ENCODE assay signal across 9 cellular contexts in the genomic region with DNA sequence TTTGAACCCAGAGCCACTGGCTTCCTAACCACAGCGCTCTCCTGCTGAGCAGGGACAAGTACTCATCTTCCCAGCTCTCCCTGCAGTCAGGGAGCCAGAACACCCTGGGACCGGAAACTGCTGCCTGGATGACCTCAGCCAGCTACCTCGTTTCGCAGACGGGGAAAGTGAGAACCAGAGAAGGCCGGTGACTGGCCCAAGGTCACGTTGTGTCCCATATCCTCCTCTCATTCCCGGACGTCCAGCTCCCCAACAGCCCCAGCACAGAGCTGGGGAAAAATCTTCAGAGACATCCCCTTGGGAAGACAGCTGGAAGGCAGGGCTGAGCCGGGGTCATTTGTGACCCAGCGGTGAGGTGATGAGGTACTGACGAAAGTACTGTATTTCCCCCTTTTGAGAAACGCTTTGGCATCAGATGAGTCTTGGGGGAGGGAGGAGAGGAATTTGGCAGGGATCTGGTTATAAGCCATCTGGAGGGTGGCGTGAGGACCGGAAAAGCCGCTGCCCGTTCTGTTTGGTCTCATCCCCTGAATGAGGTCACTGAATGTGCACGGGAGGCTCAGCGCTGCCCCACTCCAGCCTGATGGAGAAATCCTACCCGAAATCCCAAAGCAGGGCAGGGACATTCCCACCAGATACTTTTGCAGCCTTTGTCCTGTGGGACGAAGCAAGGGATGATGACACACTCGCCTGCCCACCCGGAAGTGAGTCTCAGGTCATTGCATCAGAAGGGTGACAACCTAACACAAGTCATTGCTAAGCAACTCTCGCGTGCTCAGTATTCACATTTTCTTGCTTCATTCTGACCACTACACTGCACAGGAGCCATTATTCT. TPM values are rescaled to one million over a fixed set of nuclear protein-coding genes. Genes with fewer than 3 reads are reported as not detected.
DNase-seq lines count a peak whose midpoint lies in the region; ATAC-seq and TF ChIP-seq lines count a peak whose summit lies in the region.
"Had no signal": no experiment of that assay in that cellular context is flagged by ENCODE, and none has a peak within 500 bp of the region (broad histone marks: within the 10 kb centered on the region; RNA-seq: fewer than 3 reads in every experiment).

No MANE protein-coding gene starts in this region.

- H3K4me2 ChIP-seq in GM23338: no peak overlapping the region

- no peaks in the 10 kb centered on the region for H3K36me3 ChIP-seq in GM23338 (ENCODE audit: insufficient read depth)

- ATAC-seq in GM23338 (no peak), GM21786 (IDR thresholded peaks at IDR 0.05; ENCODE audit: unreplicated experiment) (no peak), HG02981 (IDR thresholded peaks at IDR 0.05; ENCODE audit: unreplicated experiment) (no peak)

- no peak overlapping the region for H3K4me3 Mint-ChIP-seq in GM23338
- H3K4me3 Mint-ChIP-seq: naive B cell had no signal

- no peaks in the 10 kb centered on the region for H4K20me1 ChIP-seq in GM23338 (replicated peaks; ENCODE audit: insufficient read depth)

- H3K27ac ChIP-seq in GM23338 (ENCODE audit: low read depth): 0 out of 2 replicates have a peak overlapping the region, but pooled peaks have one; percentile 50

- no peaks in the 10 kb centered on the region for H3K36me3 Mint-ChIP-seq in GM23338 (ENCODE audit: low read depth)
- H3K36me3 Mint-ChIP-seq: naive B cell had no signal

- peaks cover 3% of the 10 kb centered on the region for H3K4me1 ChIP-seq in GM23338 (ENCODE audit: insufficient read depth)

- TF ChIP-seq CTCF in GM23338 (conservative IDR thresholded peaks at IDR 0.05; ENCODE audit: low read depth in 2 of 2) (no peak), fibroblast of pulmonary artery (IDR thresholded peaks at IDR 0.05; ENCODE audit: low read length, missing control alignments) (no peak)

- H3K27me3 Mint-ChIP-seq in GM23338 (ENCODE audit: insufficient read depth, low read depth, poor library complexity): peaks cover 7% of the 10 kb centered on the region
- H3K27me3 Mint-ChIP-seq: naive B cell had no signal

- no peaks in the 10 kb centered on the region for H3K27me3 ChIP-seq in GM23338 (ENCODE audit: insufficient read depth)

- no peak for DNase-seq in GM23338 (ENCODE audit: low spot score)
- peak; percentile 99 for DNase-seq in RKO (ENCODE audit: low spot score)
- peak; percentile 99 for DNase-seq in fibroblast of pulmonary artery (ENCODE audit: low read depth)
- peak; percentile 99 for DNase-seq in skeletal muscle cell (ENCODE audit: low read depth)
- DNase-seq in NCI-H69 (lab: John Stamatoyannopoulos, UW): no peak
- DNase-seq in NCI-H526 (lab: John Stamatoyannopoulos, UW): no peak
- DNase-seq: naive B cell had no signal

- H3K4me3 ChIP-seq in GM23338 (no peak overlapping the region), fibroblast of pulmonary artery (replicated peaks; ENCODE audit: low read depth, low read length) (no peak overlapping the region), skeletal muscle cell (ENCODE audit: low read depth, low read length) (no peak overlapping the region)

- no peaks in the 10 kb centered on the region for H3K9me2 ChIP-seq in GM23338 (ENCODE audit: insufficient read depth)

- no peaks in the 10 kb centered on the region for H3F3A ChIP-seq in GM23338 (replicated peaks; ENCODE audit: low read depth)

- no peaks in the 10 kb centered on the region for H3K79me2 ChIP-seq in GM23338 (replicated peaks; ENCODE audit: insufficient read depth)

- no peaks in the 10 kb centered on the region; the same call in 2 of the 3 replicates for H3K9me3 Mint-ChIP-seq in GM23338
- H3K9me3 Mint-ChIP-seq: naive B cell had no signal

- peaks cover 22% of the 10 kb centered on the region for H3K4me1 Mint-ChIP-seq in GM23338

- H2AFZ ChIP-seq in GM23338: 0 out of 2 replicates have a peak overlapping the region, but pooled peaks have one; percentile 59

- H3K27ac Mint-ChIP-seq in GM23338: no peak overlapping the region; the same call in 1 of the 2 replicates

TF ChIP-seq in GM23338, 12 proteins besides CTCF, POLR2A, EP300 and RAD21 (continues in another document):
- TF ChIP-seq, protein P1, sequence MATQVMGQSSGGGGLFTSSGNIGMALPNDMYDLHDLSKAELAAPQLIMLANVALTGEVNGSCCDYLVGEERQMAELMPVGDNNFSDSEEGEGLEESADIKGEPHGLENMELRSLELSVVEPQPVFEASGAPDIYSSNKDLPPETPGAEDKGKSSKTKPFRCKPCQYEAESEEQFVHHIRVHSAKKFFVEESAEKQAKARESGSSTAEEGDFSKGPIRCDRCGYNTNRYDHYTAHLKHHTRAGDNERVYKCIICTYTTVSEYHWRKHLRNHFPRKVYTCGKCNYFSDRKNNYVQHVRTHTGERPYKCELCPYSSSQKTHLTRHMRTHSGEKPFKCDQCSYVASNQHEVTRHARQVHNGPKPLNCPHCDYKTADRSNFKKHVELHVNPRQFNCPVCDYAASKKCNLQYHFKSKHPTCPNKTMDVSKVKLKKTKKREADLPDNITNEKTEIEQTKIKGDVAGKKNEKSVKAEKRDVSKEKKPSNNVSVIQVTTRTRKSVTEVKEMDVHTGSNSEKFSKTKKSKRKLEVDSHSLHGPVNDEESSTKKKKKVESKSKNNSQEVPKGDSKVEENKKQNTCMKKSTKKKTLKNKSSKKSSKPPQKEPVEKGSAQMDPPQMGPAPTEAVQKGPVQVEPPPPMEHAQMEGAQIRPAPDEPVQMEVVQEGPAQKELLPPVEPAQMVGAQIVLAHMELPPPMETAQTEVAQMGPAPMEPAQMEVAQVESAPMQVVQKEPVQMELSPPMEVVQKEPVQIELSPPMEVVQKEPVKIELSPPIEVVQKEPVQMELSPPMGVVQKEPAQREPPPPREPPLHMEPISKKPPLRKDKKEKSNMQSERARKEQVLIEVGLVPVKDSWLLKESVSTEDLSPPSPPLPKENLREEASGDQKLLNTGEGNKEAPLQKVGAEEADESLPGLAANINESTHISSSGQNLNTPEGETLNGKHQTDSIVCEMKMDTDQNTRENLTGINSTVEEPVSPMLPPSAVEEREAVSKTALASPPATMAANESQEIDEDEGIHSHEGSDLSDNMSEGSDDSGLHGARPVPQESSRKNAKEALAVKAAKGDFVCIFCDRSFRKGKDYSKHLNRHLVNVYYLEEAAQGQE (IDR thresholded peaks at IDR 0.05; ENCODE audit: unreplicated experiment): no peak
- TF ChIP-seq CREB1 (CRISPR knock-in tag; IDR thresholded peaks at IDR 0.05; ENCODE audit: low read depth) (no peak), EZH2 (IDR thresholded peaks at IDR 0.05; ENCODE audit: low read depth, unreplicated experiment) (no peak), JUNB (IDR thresholded peaks at IDR 0.05; ENCODE audit: unreplicated experiment) (no peak), ZNF114 (CRISPR knock-in tag; IDR thresholded peaks at IDR 0.05) (no peak), NANOG (IDR thresholded peaks at IDR 0.05; ENCODE audit: borderline replicate concordance) (no peak), EZH2phosphoT487 (IDR thresholded peaks at IDR 0.05; ENCODE audit: unreplicated experiment) (no peak), POLR2AphosphoS5 (IDR thresholded peaks at IDR 0.05; ENCODE audit: low read depth) (no peak), STAT1 (IDR thresholded peaks at IDR 0.05; ENCODE audit: unreplicated experiment) (no peak), ZNF331 (CRISPR knock-in tag; IDR thresholded peaks at IDR 0.05; ENCODE audit: low read depth) (no peak)

RNA-seq across cellular contexts. Expression of gene LIF, which starts 41.1 kb away (rescaled TPM):
- 3.6 and 5.9 TPM in 2 replicates for total RNA-seq in GM23338 (2014; rRNA removed; shearing (Covaris generic))
- 1.2 and 1.8 TPM in 2 replicates for polyA plus RNA-seq in GM23338 (2016; fragmentation: Nextera tagmentation; extraction: Ambion mirVana)

Comparison
In these comparisons a context has a peak if more than half of its experiments do, and no peak if none do; other contexts are left out.
1. DNase-seq: peak in RKO (single experiment), fibroblast of pulmonary artery (single experiment) and skeletal muscle cell (single experiment); none in GM23338 (single experiment), NCI-H69 (single experiment) and NCI-H526 (0 of 2).